15 cellular contexts compared by ENCODE assay signal in genomic region chr17:72640415-72641165, GRCh38.
DNase-seq lines count a peak whose midpoint lies in the region; ATAC-seq, FAIRE-seq and TF ChIP-seq lines count a peak whose summit lies in the region.
"Had no signal": no experiment of that assay in that cellular context is flagged by ENCODE, and none has a peak within 500 bp of the region (broad histone marks: within the 10 kb centered on the region; RNA-seq: fewer than 3 reads in every experiment).

No MANE protein-coding gene starts in this region.

- CTCF ChIA-PET in PC-3 (lab: Charles Lee): interaction anchor here (0.6 kb wide), 1 partner anchor 76 kb away, joined by 6 read pairs; no protein-coding TSS in a partner anchor

- no peaks in the 10 kb centered on the region for H3K9me3 ChIP-seq in PC-3 (ENCODE audit: low read length)
- no peaks in the 10 kb centered on the region for H3K9me3 ChIP-seq in upper lobe of left lung
- no peaks in the 10 kb centered on the region for H3K9me3 ChIP-seq in left ventricle myocardium inferior (replicated peaks)

- POLR2A ChIA-PET in PC-3 (lab: Charles Lee; ENCODE audit: unreplicated experiment): no interaction called here

- H3K36me3 ChIP-seq in PC-3 (ENCODE audit: low read depth, low read length) (no peaks in the 10 kb centered on the region), upper lobe of left lung (no peaks in the 10 kb centered on the region), left ventricle myocardium inferior (no peaks in the 10 kb centered on the region)

- no peaks in the 10 kb centered on the region for H4K20me1 ChIP-seq in PC-3 (ENCODE audit: low read length)

- H3K4me3 ChIP-seq in PC-3 (ENCODE audit: low read length) (peak overlapping the region; percentile 49), upper lobe of left lung (peak overlapping the region in 2 of 4 donors; percentile 1 to 5), left ventricle myocardium inferior (no peak overlapping the region)
- H3K4me3 ChIP-seq: smooth muscle cell had no signal

- no peaks in the 10 kb centered on the region for H3K9me2 ChIP-seq in PC-3 (replicated peaks; ENCODE audit: low read length)

- H3K27me3 ChIP-seq in PC-3 (ENCODE audit: low read length) (no peaks in the 10 kb centered on the region), upper lobe of left lung (no peaks in the 10 kb centered on the region), left ventricle myocardium inferior (ENCODE audit: low read depth) (peaks cover 47% of the 10 kb centered on the region)

- H3K27ac ChIP-seq in PC-3 (ENCODE audit: low read length) (peak overlapping the region; percentile 59), upper lobe of left lung (no peak overlapping the region), left ventricle myocardium inferior (replicated peaks) (no peak overlapping the region)
- H3K27ac ChIP-seq: dorsolateral prefrontal cortex had no signal

- no peak for TF ChIP-seq EP300 in upper lobe of left lung (IDR thresholded peaks at IDR 0.05)

- ATAC-seq in PC-3 (peak; percentile 88), left lobe of liver (peak; percentile 75), upper lobe of left lung (ENCODE audit: low FRiP score in 2 of 2) (peak; percentile 18 to 61), HG03571 (IDR thresholded peaks at IDR 0.05; ENCODE audit: unreplicated experiment) (no peak)

- no peak for TF ChIP-seq POLR2A in upper lobe of left lung (IDR thresholded peaks at IDR 0.05)

- intact Hi-C loops in PC-3 (cut with micrococcal nuclease): no loop called here
- intact Hi-C loops in left ventricle myocardium inferior (cut with micrococcal nuclease): no loop called here

- no peak for FAIRE-seq in frontal cortex (lab: Jason Lieb, UNC)

- DNase-seq in NCI-H187 (lab: John Stamatoyannopoulos, UW) (peak; percentile 18 to 83), NCI-H187 treated with DMSO at 0.1 percent for 48 hours (lab: John Stamatoyannopoulos, UW) (no peak), PC-3 (peak; percentile 70), left lobe of liver (ENCODE audit: low spot score) (no peak), upper lobe of left lung (peak; percentile 48 to 87), left ventricle myocardium inferior (no peak), frontal cortex (ENCODE audit: low spot score in 2 of 2) (no peak)
- DNase-seq: activated CD4-positive, alpha-beta T cell treated with anti-CD3 and anti-CD28 coated beads, Interleukin-2, amount 50 U/mL, for 48 hours; activated effector memory CD4-positive, alpha-beta T cell treated with Interleukin-2 at 50 U/mL for 16 hours; dorsolateral prefrontal cortex; foreskin melanocyte; islet precursor cell; Right ventricle myocardium superior had no signal

- BruUV-seq in PC-3 (replicated peaks; lab: Mats Ljungman, UMichigan): TSS peak; percentile 93

- no peaks in the 10 kb centered on the region for H3F3A ChIP-seq in PC-3 (ENCODE audit: low read length, unreplicated experiment)

- H3K4me1 ChIP-seq in PC-3 (ENCODE audit: insufficient read depth, low read length) (peaks cover 15% of the 10 kb centered on the region), upper lobe of left lung (no peaks in the 10 kb centered on the region), left ventricle myocardium inferior (no peaks in the 10 kb centered on the region)

- H2AFZ ChIP-seq in PC-3 (ENCODE audit: low read length): peak overlapping the region; percentile 70

- H3K9ac ChIP-seq in PC-3 (ENCODE audit: low read length): peak overlapping the region; percentile 56

- H3K4me2 ChIP-seq in PC-3 (ENCODE audit: low read length): peak overlapping the region; percentile 69
- H3K4me2 ChIP-seq: smooth muscle cell had no signal

- 44 to 67% methylated on average over 31 to 38 of the region's 61 CpGs for WGBS in upper lobe of left lung, 2 donors

- TF ChIP-seq CTCF in PC-3 (conservative IDR thresholded peaks at IDR 0.05; ENCODE audit: low read depth, low read length): no peak
- TF ChIP-seq CTCF in upper lobe of left lung (IDR thresholded peaks at IDR 0.05): no peak
- no peak for TF ChIP-seq CTCF in left ventricle myocardium inferior (IDR thresholded peaks at IDR 0.05; ENCODE audit: borderline replicate concordance)

- H3K79me2 ChIP-seq in PC-3 (ENCODE audit: low read length): no peaks in the 10 kb centered on the region

Comparison
In these comparisons a context has a peak if more than half of its experiments do, and no peak if none do; other contexts are left out.
1. DNase-seq: peak in NCI-H187 (2 of 2), PC-3 (single experiment) and upper lobe of left lung (2 of 2); none in NCI-H187 treated with DMSO at 0.1 percent for 48 hours (single experiment), left lobe of liver (single experiment), left ventricle myocardium inferior (single experiment) and frontal cortex (0 of 2).